Comparison of ENCODE assay signal across 22 cellular contexts in genomic region chr2:12479042-12479601, GRCh38.
DNase-seq lines count a peak whose midpoint lies in the region; ATAC-seq, FAIRE-seq and TF ChIP-seq lines count a peak whose summit lies in the region.
"Had no signal": no experiment of that assay in that cellular context is flagged by ENCODE, and none has a peak within 500 bp of the region (broad histone marks: within the 10 kb centered on the region; RNA-seq: fewer than 3 reads in every experiment).

No MANE protein-coding gene starts in this region.

- POLR2A ChIA-PET in HEK293 (lab: Yijun Ruan, JAX), result no interaction called here
- POLR2A ChIA-PET in PC-3 (lab: Charles Lee; ENCODE audit: unreplicated experiment), result no interaction called here

- no peak overlapping the region for H3K27ac ChIP-seq in HEK293 (ENCODE audit: extremely low read depth, low read depth, low read length)
- 0 out of 2 replicates have a peak overlapping the region, but pooled peaks have one; percentile 4 for H3K27ac ChIP-seq in PC-3 (ENCODE audit: low read length)
- H3K27ac ChIP-seq: neural progenitor cell, PC-9, SK-N-MC, WERI-Rb-1 had no signal

- H3F3A ChIP-seq in PC-3 (ENCODE audit: low read length, unreplicated experiment), result no peaks in the 10 kb centered on the region

- intact Hi-C loops in PC-3 (cut with micrococcal nuclease), result loop anchor here (2.0 kb wide), 1 partner anchor 648 kb away; no protein-coding TSS in a partner anchor

- H3K4me1 ChIP-seq in HEK293 (ENCODE audit: control insufficient read depth, insufficient read depth, low read length), result no peaks in the 10 kb centered on the region
- peaks cover 14% of the 10 kb centered on the region for H3K4me1 ChIP-seq in PC-3 (ENCODE audit: insufficient read depth, low read length)
- H3K4me1 ChIP-seq: neural progenitor cell had no signal

- DNase-seq in PC-3 (peak; percentile 38), osteocyte (ENCODE audit: extremely low spot score, unreplicated experiment) (no peak), kidney glomerular epithelial cell (lab: John Stamatoyannopoulos, UW) (no peak)
- DNase-seq: activated CD8-positive, alpha-beta memory T cell treated with anti-CD3 and anti-CD28 coated beads for 24 hours; activated gamma-delta T cell; DMS 273 treated with DMSO at 0.1 percent for 48 hours; effector CD8-positive, alpha-beta T cell; KG1; NCI-H1694; NCI-H510A; PC-9; retina; WERI-Rb-1 had no signal

- no peaks in the 10 kb centered on the region for H3K79me2 ChIP-seq in PC-3 (ENCODE audit: low read length)

- CTCF ChIA-PET in HEK293 (lab: Yijun Ruan, JAX) (interaction anchor here (0.7 kb wide), 1 partner anchor 97 kb away, joined by 3 read pairs; no protein-coding TSS in a partner anchor), PC-3 (lab: Charles Lee) (interaction anchor here (0.6 kb wide), 1 partner anchor 322 kb away, joined by 5 read pairs; no protein-coding TSS in a partner anchor)

- H3K9me3 ChIP-seq in HEK293 (ENCODE audit: control insufficient read depth, insufficient read depth, low read depth, low read length) (no peaks in the 10 kb centered on the region), PC-3 (ENCODE audit: low read length) (no peaks in the 10 kb centered on the region)

- H2AFZ ChIP-seq in PC-3 (ENCODE audit: low read length), result no peak overlapping the region
- H2AFZ ChIP-seq: neural progenitor cell, PC-9 had no signal

- H3K4me3 ChIP-seq in HEK293 (ENCODE audit: low read depth, low read length) (no peak overlapping the region), PC-3 (ENCODE audit: low read length) (no peak overlapping the region)
- H3K4me3 ChIP-seq: neural progenitor cell, PC-9, SK-N-MC had no signal

- H3K9me2 ChIP-seq in PC-3 (replicated peaks; ENCODE audit: low read length), result no peaks in the 10 kb centered on the region

- peak; percentile 33 for FAIRE-seq in endometrium (lab: Jason Lieb, UNC)
- FAIRE-seq: GM18507 had no signal

- H3K36me3 ChIP-seq in HEK293 (ENCODE audit: control insufficient read depth in 2 of 2, insufficient read depth in 1 of 2, low read length in 2 of 2), result no peaks in the 10 kb centered on the region
- H3K36me3 ChIP-seq in PC-3 (ENCODE audit: low read depth, low read length), result no peaks in the 10 kb centered on the region
- H3K36me3 ChIP-seq: neural progenitor cell, WERI-Rb-1 had no signal

- TF ChIP-seq CTCF in HEK293 (tag by site-specific recombination; IDR thresholded peaks at IDR 0.05), result no peak
- TF ChIP-seq CTCF in PC-3 (conservative IDR thresholded peaks at IDR 0.05; ENCODE audit: low read depth, low read length), result no peak
- no peak for TF ChIP-seq CTCF in osteocyte (IDR thresholded peaks at IDR 0.05)

- BruUV-seq in PC-3 (replicated peaks; lab: Mats Ljungman, UMichigan), result no TSS peak

- ATAC-seq in PC-3, result peak; percentile 66
- ATAC-seq in HG02798 (IDR thresholded peaks at IDR 0.05; ENCODE audit: poor library complexity, unreplicated experiment), result no peak
- ATAC-seq in HG02884 (IDR thresholded peaks at IDR 0.05; ENCODE audit: unreplicated experiment), result no peak

- H3K4me1 Mint-ChIP-seq in osteocyte (ENCODE audit: unreplicated experiment), result peaks cover 22% of the 10 kb centered on the region
- H3K4me1 Mint-ChIP-seq: B cell, neural progenitor cell had no signal

- no peaks in the 10 kb centered on the region for H3K27me3 Mint-ChIP-seq in osteocyte (ENCODE audit: unreplicated experiment)
- H3K27me3 Mint-ChIP-seq: B cell, memory B cell had no signal

- H3K9ac ChIP-seq in PC-3 (ENCODE audit: low read length), result no peak overlapping the region
- H3K9ac ChIP-seq: neural progenitor cell had no signal

- no peaks in the 10 kb centered on the region for H3K27me3 ChIP-seq in PC-3 (ENCODE audit: low read length)
- H3K27me3 ChIP-seq: neural progenitor cell had no signal

- H3K4me2 ChIP-seq in PC-3 (ENCODE audit: low read length), result no peak overlapping the region
- H3K4me2 ChIP-seq: neural progenitor cell, PC-9 had no signal

- H3K27ac Mint-ChIP-seq in osteocyte (ENCODE audit: unreplicated experiment), result peak overlapping the region; percentile 71
- H3K27ac Mint-ChIP-seq: B cell, memory B cell, neural progenitor cell had no signal

- no peak overlapping the region for H3K4me3 Mint-ChIP-seq in osteocyte (ENCODE audit: unreplicated experiment)
- H3K4me3 Mint-ChIP-seq: B cell, memory B cell, neural progenitor cell had no signal

- H4K20me1 ChIP-seq in PC-3 (ENCODE audit: low read length), result no peaks in the 10 kb centered on the region

- no peaks in the 10 kb centered on the region for H3K9me3 Mint-ChIP-seq in osteocyte (ENCODE audit: unreplicated experiment)

- H3K36me3 Mint-ChIP-seq in osteocyte (ENCODE audit: unreplicated experiment), result no peaks in the 10 kb centered on the region
- H3K36me3 Mint-ChIP-seq: memory B cell, neural progenitor cell had no signal

TF ChIP-seq in HEK293, 187 proteins besides CTCF, POLR2A, EP300 and RAD21:
- TF ChIP-seq ZNF362 (tag by site-specific recombination; IDR thresholded peaks at IDR 0.05) (0 out of 2 replicates have a peak, but pooled peaks have one; percentile 16), ZNF266 (tag by site-specific recombination; IDR thresholded peaks at IDR 0.05; ENCODE audit: low read depth) (no peak)
